ENCODE assay signal across 1 cellular context in genomic region chr15:27768731-27769510, GRCh38.
TF ChIP-seq lines count a peak whose summit lies in the region.

No MANE protein-coding gene starts in this region.

TF ChIP-seq in H1, 55 proteins besides CTCF, POLR2A, EP300 and RAD21 (continued from another document):
- TF ChIP-seq CEBPB (IDR thresholded peaks at IDR 0.05; ENCODE audit: low read depth, low read length): no peak
- TF ChIP-seq NANOG (IDR thresholded peaks at IDR 0.05; ENCODE audit: insufficient read depth, low read depth, low read length, poor library complexity, severe bottlenecking): no peak
- TF ChIP-seq SP1 (IDR thresholded peaks at IDR 0.05; ENCODE audit: low read depth, low read length): no peak
- no peak for TF ChIP-seq POLR2AphosphoS5 (IDR thresholded peaks at IDR 0.05; ENCODE audit: low read depth, low read length)
- TF ChIP-seq, protein P1, sequence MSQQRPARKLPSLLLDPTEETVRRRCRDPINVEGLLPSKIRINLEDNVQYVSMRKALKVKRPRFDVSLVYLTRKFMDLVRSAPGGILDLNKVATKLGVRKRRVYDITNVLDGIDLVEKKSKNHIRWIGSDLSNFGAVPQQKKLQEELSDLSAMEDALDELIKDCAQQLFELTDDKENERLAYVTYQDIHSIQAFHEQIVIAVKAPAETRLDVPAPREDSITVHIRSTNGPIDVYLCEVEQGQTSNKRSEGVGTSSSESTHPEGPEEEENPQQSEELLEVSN (IDR thresholded peaks at IDR 0.05): no peak
- no peak for TF ChIP-seq YY1 (IDR thresholded peaks at IDR 0.05; ENCODE audit: low read depth, low read length)
- TF ChIP-seq KDM5A (IDR thresholded peaks at IDR 0.05; ENCODE audit: low read length): no peak
- no peak for TF ChIP-seq PHF8 (conservative IDR thresholded peaks at IDR 0.05; ENCODE audit: low read depth, low read length)
- TF ChIP-seq JUN (IDR thresholded peaks at IDR 0.05; ENCODE audit: low read depth, low read length): no peak
- no peak for TF ChIP-seq USF2 (IDR thresholded peaks at IDR 0.05; ENCODE audit: low read length)
- TF ChIP-seq JUND (IDR thresholded peaks at IDR 0.05; ENCODE audit: low read length): no peak
- no peak for TF ChIP-seq HDAC2 (IDR thresholded peaks at IDR 0.05; ENCODE audit: borderline replicate concordance in 1 of 2, low read depth in 2 of 2, low read length in 2 of 2)
- no peak for TF ChIP-seq TAF7 (optimal IDR thresholded peaks at IDR 0.05; ENCODE audit: borderline replicate concordance, low read depth, low read length)
